In the genomic region with DNA sequence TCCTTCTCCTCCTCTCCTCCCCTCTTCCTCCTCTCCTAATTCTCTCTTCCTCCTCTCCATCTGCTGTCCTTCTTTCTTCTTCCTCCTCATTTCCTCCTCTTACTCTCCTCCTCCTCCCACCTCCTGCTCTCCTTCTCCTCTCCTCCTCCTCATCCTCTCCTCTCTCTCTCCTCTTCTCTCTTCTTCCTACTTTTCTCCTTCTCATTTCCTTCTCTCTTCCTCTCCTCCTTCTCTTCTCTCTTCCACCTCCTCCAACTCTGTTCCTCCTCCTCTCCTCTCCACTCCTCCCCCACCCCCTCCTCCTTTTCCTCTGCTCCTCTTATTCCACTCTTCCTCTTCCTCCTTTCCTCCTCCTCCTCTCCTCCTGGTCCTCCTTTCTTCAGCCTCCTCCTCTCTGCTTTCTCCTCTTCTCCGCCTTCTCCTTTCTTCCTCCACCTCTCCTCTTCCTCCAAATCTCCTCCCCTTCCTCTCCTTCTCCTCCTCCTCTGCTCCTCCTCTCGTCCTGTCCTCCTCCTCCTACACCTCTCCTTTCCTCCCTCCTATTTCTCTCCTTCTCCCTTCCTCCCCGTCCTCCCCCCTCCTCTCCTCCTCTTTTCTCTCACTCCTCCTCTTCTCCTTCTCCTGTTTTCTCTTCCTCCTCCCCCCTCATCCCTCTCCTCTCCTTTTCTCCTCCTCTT, we compare ENCODE assay signal across 1 cellular context.
TF ChIP-seq lines count a peak whose summit lies in the region.

No MANE protein-coding gene starts in this region.

TF ChIP-seq in HEK293, 187 proteins besides CTCF, POLR2A, EP300 and RAD21:
- TF ChIP-seq, protein P1, sequence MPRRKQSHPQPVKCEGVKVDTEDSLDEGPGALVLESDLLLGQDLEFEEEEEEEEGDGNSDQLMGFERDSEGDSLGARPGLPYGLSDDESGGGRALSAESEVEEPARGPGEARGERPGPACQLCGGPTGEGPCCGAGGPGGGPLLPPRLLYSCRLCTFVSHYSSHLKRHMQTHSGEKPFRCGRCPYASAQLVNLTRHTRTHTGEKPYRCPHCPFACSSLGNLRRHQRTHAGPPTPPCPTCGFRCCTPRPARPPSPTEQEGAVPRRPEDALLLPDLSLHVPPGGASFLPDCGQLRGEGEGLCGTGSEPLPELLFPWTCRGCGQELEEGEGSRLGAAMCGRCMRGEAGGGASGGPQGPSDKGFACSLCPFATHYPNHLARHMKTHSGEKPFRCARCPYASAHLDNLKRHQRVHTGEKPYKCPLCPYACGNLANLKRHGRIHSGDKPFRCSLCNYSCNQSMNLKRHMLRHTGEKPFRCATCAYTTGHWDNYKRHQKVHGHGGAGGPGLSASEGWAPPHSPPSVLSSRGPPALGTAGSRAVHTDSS (tag by site-specific recombination; IDR thresholded peaks at IDR 0.05), result peak; percentile 63; the same call in 1 of the 2 replicates
- TF ChIP-seq EGR2 (tag by site-specific recombination; IDR thresholded peaks at IDR 0.05; ENCODE audit: low read depth), result peak; percentile 69; the same call in 1 of the 2 replicates
- TF ChIP-seq PRDM1 (tag by site-specific recombination; IDR thresholded peaks at IDR 0.05), result peak; percentile 64
- TF ChIP-seq ZFHX2 (tag by site-specific recombination; conservative IDR thresholded peaks at IDR 0.05), result peak; percentile 21; the same call in 1 of the 2 replicates
- peak; percentile 65 for TF ChIP-seq ZNF366 (tag by site-specific recombination; conservative IDR thresholded peaks at IDR 0.05)
